Comparison of ENCODE assay signal across 10 cellular contexts in the genomic region with DNA sequence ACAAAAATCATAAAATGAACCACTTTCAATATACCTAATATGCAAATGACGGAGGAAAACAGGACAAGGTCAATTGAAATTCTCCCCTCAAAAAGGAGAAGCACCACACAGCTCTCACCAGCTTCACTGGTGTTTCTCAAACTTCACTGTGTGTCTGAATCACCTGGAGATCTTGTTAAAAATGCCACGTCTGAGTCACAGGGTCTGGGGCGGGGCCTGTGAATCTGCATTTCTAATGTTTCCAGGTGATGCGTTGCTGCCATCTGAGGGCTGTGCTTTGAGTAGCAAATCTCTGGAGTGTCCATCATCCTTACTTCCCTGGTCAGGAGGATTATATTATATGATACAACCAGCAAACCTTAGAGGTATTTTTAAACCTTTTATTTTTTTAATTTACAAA. TPM values are rescaled to one million over a fixed set of nuclear protein-coding genes. Genes with fewer than 3 reads are reported as not detected.
DNase-seq lines count a peak whose midpoint lies in the region; ATAC-seq, FAIRE-seq and TF ChIP-seq lines count a peak whose summit lies in the region.
"Had no signal": no experiment of that assay in that cellular context is flagged by ENCODE, and none has a peak within 500 bp of the region (broad histone marks: within the 10 kb centered on the region; RNA-seq: fewer than 3 reads in every experiment).

No MANE protein-coding gene starts in this region.

- TF ChIP-seq CTCF in A549 (IDR thresholded peaks at IDR 0.05) (0 out of 3 replicates have a peak, but pooled peaks have one; percentile 18), kidney epithelial cell (IDR thresholded peaks at IDR 0.05; ENCODE audit: insufficient read depth, low read length, poor library complexity, severe bottlenecking) (peak; percentile 2), tibial nerve (IDR thresholded peaks at IDR 0.05) (no peak)

- no peaks in the 10 kb centered on the region for H3K9me3 ChIP-seq in A549
- no peaks in the 10 kb centered on the region for H3K9me3 ChIP-seq in tibial nerve

- DNase-seq in A549 (ENCODE audit: low read depth in 1 of 2, low spot score in 1 of 2) (peak in 1 of 2 experiments; percentile 36), HT-29 (ENCODE audit: low spot score) (peak; percentile 40), kidney epithelial cell (ENCODE audit: low read depth) (no peak), tibial nerve (ENCODE audit: low spot score in 2 of 2) (no peak), cortex of kidney (lab: John Stamatoyannopoulos, UW) (no peak), G401 (ENCODE audit: low spot score) (no peak), left lobe of liver (ENCODE audit: low spot score) (no peak)
- DNase-seq in activated CD4-positive, alpha-beta T cell treated with anti-CD3 and anti-CD28 coated beads for 48 hours, result peak; percentile 82

- H3K4me2 ChIP-seq in A549, result no peak overlapping the region

- 53% methylated on average over 4 of the region's 4 CpGs for WGBS in A549 (ENCODE audit: missing lambda C conversion rate)
- WGBS in tibial nerve, 2 donors, result 62 to 71% methylated on average over 4 of the region's 4 CpGs

- H3K4me1 ChIP-seq in A549 (0 out of 3 replicates have a peak, but pooled peaks cover 3% of the 10 kb centered on the region), tibial nerve (peaks cover 0 to 7% (median 0%) of the 10 kb centered on the region in 4 donors)

- H3K27ac ChIP-seq in A549, result no peak overlapping the region
- H3K27ac ChIP-seq in tibial nerve, result no peak overlapping the region

- no peak for ATAC-seq in A549
- no peak for ATAC-seq in left lobe of liver

- H3K4me3 ChIP-seq in A549, result no peak overlapping the region
- no peak overlapping the region for H3K4me3 ChIP-seq in kidney epithelial cell (ENCODE audit: low read depth, low read length)
- no peak overlapping the region for H3K4me3 ChIP-seq in tibial nerve

- no peak for TF ChIP-seq POLR2A in A549 (IDR thresholded peaks at IDR 0.05; ENCODE audit: low read length)
- no peak for TF ChIP-seq POLR2A in tibial nerve (IDR thresholded peaks at IDR 0.05)

- TF ChIP-seq EP300 in A549 (IDR thresholded peaks at IDR 0.05) (no peak), tibial nerve (IDR thresholded peaks at IDR 0.05) (no peak)

- no peak for FAIRE-seq in A549 (lab: Jason Lieb, UNC)

- POLR2A ChIA-PET in A549 (lab: Yijun Ruan, JAX), result no interaction called here

- H3K36me3 ChIP-seq in kidney epithelial cell (ENCODE audit: control insufficient read depth, insufficient read depth, low read length) (no peaks in the 10 kb centered on the region), tibial nerve (peaks cover 0 to 26% (median 0%) of the 10 kb centered on the region in 3 donors)

- CTCF ChIA-PET in A549 (lab: Yijun Ruan, JAX), result interaction anchor here (0.7 to 1.2 kb wide), 2 partner anchors 16 to 382 kb away, joined by 3 read pairs; no protein-coding TSS in a partner anchor

- in situ Hi-C loops in G401 (cut with HindIII; ENCODE audit: low sequenced_read_pairs), result no loop called here

- H3K27me3 ChIP-seq in kidney epithelial cell (ENCODE audit: control insufficient read depth, insufficient read depth, low read length), result no peaks in the 10 kb centered on the region
- no peaks in the 10 kb centered on the region for H3K27me3 ChIP-seq in tibial nerve

- peak; percentile 44 to 51; a peak in 4 of 5 replicates for TF ChIP-seq RAD21 in A549 (conservative IDR thresholded peaks at IDR 0.05 in 1 of 2, IDR thresholded peaks at IDR 0.05 in 1 of 2)

TF ChIP-seq in A549, 52 proteins besides CTCF, POLR2A, EP300 and RAD21:
- peak; percentile 21; the same call in 1 of the 3 replicates for TF ChIP-seq SMC3 (IDR thresholded peaks at IDR 0.05)
- TF ChIP-seq FOSL2 (IDR thresholded peaks at IDR 0.05), result no peak
- peak; percentile 30; the same call in 1 of the 2 replicates for TF ChIP-seq FOSL2 (CRISPR knock-in tag; IDR thresholded peaks at IDR 0.05)
- no peak for TF ChIP-seq KDM5A (IDR thresholded peaks at IDR 0.05)
TF ChIP-seq in A549: peak in this region for 2.

RNA-seq across cellular contexts. Expression of a gene that starts 9.0 kb away (rescaled TPM):
- polyA plus RNA-seq in A549 (2011; rRNA removed), result not detected in 2 replicates
- polyA plus RNA-seq in A549 (2012; cell fraction: cytosol; rRNA removed), result not detected in 2 replicates
- polyA plus RNA-seq in A549 (2012; cell fraction: nucleus; rRNA removed), result 0.01 TPM in 1 of 2 replicates, not detected in the other
- 0.03 TPM in 1 of 3 replicates, not detected in the others for polyA plus RNA-seq in A549 (2017; fragmentation: RNase III; extraction: RNeasy Plus Mini Kit Qiagen cat#74134 plus additional on column Dnase treatment)
- polyA minus RNA-seq in A549 (2011; rRNA and poly(A)+ RNA removed), result not detected in 2 replicates
- total RNA-seq in HT-29 (2014; rRNA removed; shearing (Covaris generic)), result not detected in 2 replicates
- total RNA-seq in kidney epithelial cell, result 0.08 and 2.5 TPM in 2 replicates
- total RNA-seq in tibial nerve, result 100 to 1,000 TPM; 136 to 259 (median 218) TPM
- total RNA-seq in G401 (2014; rRNA removed; shearing (Covaris generic)), result 0.03 TPM in 1 of 2 replicates, not detected in the other
- not detected for total RNA-seq in left lobe of liver
- total RNA-seq: Daoy, subcutaneous adipose tissue had no signal

RNA-seq across cellular contexts. Expression of a gene that starts 35.8 kb away (rescaled TPM):
- 27.3 and 32.0 TPM in 2 replicates for polyA plus RNA-seq in A549 (2011; rRNA removed)
- 32.0 and 33.6 TPM in 2 replicates for polyA plus RNA-seq in A549 (2012; cell fraction: cytosol; rRNA removed)
- polyA plus RNA-seq in A549 (2012; cell fraction: nucleus; rRNA removed), result 111 and 159 TPM in 2 replicates
- polyA plus RNA-seq in A549 (2017; fragmentation: RNase III; extraction: RNeasy Plus Mini Kit Qiagen cat#74134 plus additional on column Dnase treatment), result 25.2 to 30.3 TPM (median 29.2 TPM) in 3 replicates
- polyA minus RNA-seq in A549 (2011; rRNA and poly(A)+ RNA removed), result 37.5 and 45.6 TPM in 2 replicates
- total RNA-seq in HT-29 (2014; rRNA removed; shearing (Covaris generic)), result 19.1 TPM in 2 replicates
- total RNA-seq in kidney epithelial cell, result 51.7 and 61.5 TPM in 2 replicates
- total RNA-seq in tibial nerve, result 10 to 100 TPM; 42.4 to 83.9 (median 65.1) TPM
- 27.2 and 32.5 TPM in 2 replicates for total RNA-seq in G401 (2014; rRNA removed; shearing (Covaris generic))
- total RNA-seq in left lobe of liver, result 26.5 TPM

RNA-seq across cellular contexts. Expression of a gene that starts 36.1 kb away (rescaled TPM):
- 2.6 and 4.5 TPM in 2 replicates for polyA plus RNA-seq in A549 (2011; rRNA removed)
- polyA plus RNA-seq in A549 (2012; cell fraction: cytosol; rRNA removed), result 0.61 and 1.1 TPM in 2 replicates
- 0.32 and 0.50 TPM in 2 replicates for polyA plus RNA-seq in A549 (2012; cell fraction: nucleus; rRNA removed)
- polyA plus RNA-seq in A549 (2017; fragmentation: RNase III; extraction: RNeasy Plus Mini Kit Qiagen cat#74134 plus additional on column Dnase treatment), result 1.7 to 2.0 TPM (median 1.9 TPM) in 3 replicates
- 0.45 and 0.92 TPM in 2 replicates for polyA minus RNA-seq in A549 (2011; rRNA and poly(A)+ RNA removed)
- 2.0 and 3.1 TPM in 2 replicates for total RNA-seq in HT-29 (2014; rRNA removed; shearing (Covaris generic))
- 2.9 and 4.6 TPM in 2 replicates for total RNA-seq in kidney epithelial cell
- total RNA-seq in tibial nerve, result 1 to 10 TPM; 3.0 to 8.4 (median 3.5) TPM
- total RNA-seq in G401 (2014; rRNA removed; shearing (Covaris generic)), result 4.7 and 9.2 TPM in 2 replicates
- 4.0 TPM for total RNA-seq in left lobe of liver

RNA-seq across cellular contexts. Expression of a gene that starts 48.8 kb away (rescaled TPM):
- polyA plus RNA-seq in A549 (2011; rRNA removed), result 345 and 488 TPM in 2 replicates
- polyA plus RNA-seq in A549 (2012; cell fraction: cytosol; rRNA removed), result 509 and 679 TPM in 2 replicates
- 213 and 229 TPM in 2 replicates for polyA plus RNA-seq in A549 (2012; cell fraction: nucleus; rRNA removed)
- 715 to 747 TPM (median 742 TPM) in 3 replicates for polyA plus RNA-seq in A549 (2017; fragmentation: RNase III; extraction: RNeasy Plus Mini Kit Qiagen cat#74134 plus additional on column Dnase treatment)
- polyA minus RNA-seq in A549 (2011; rRNA and poly(A)+ RNA removed), result 190 and 208 TPM in 2 replicates
- total RNA-seq in HT-29 (2014; rRNA removed; shearing (Covaris generic)), result 900 and 1,047 TPM in 2 replicates
- 894 and 938 TPM in 2 replicates for total RNA-seq in kidney epithelial cell
- total RNA-seq in tibial nerve, result 100 to 1,000 TPM; 377 to 579 (median 441) TPM
- 1,196 and 1,492 TPM in 2 replicates for total RNA-seq in G401 (2014; rRNA removed; shearing (Covaris generic))
- total RNA-seq in left lobe of liver, result 183 TPM

RNA-seq across cellular contexts. Expression of a gene that starts 53.8 kb away (rescaled TPM):
- 0.21 TPM in 2 replicates for polyA plus RNA-seq in A549 (2011; rRNA removed)
- 0.05 and 0.06 TPM in 2 replicates for polyA plus RNA-seq in A549 (2012; cell fraction: cytosol; rRNA removed)
- 0.14 and 0.22 TPM in 2 replicates for polyA plus RNA-seq in A549 (2012; cell fraction: nucleus; rRNA removed)
- polyA plus RNA-seq in A549 (2017; fragmentation: RNase III; extraction: RNeasy Plus Mini Kit Qiagen cat#74134 plus additional on column Dnase treatment), result 0.08 to 0.21 TPM (median 0.15 TPM) in 3 replicates
- 0.19 and 0.91 TPM in 2 replicates for polyA minus RNA-seq in A549 (2011; rRNA and poly(A)+ RNA removed)
- total RNA-seq in HT-29 (2014; rRNA removed; shearing (Covaris generic)), result 0.03 TPM in 1 of 2 replicates, not detected in the other
- total RNA-seq in kidney epithelial cell, result 0.04 and 0.27 TPM in 2 replicates
- under 1 TPM in 3 of 4 donors, not detected in 1; 0.21 to 0.30 (median 0.22) TPM for total RNA-seq in tibial nerve
- total RNA-seq in G401 (2014; rRNA removed; shearing (Covaris generic)), result 0.80 TPM in 1 of 2 replicates, not detected in the other
- total RNA-seq in left lobe of liver, result 0.08 TPM
- total RNA-seq: Daoy had no signal

Comparison
In these comparisons a context has a peak if more than half of its experiments do, and no peak if none do; other contexts are left out.
1. DNase-seq: peak in HT-29 (single experiment) and activated CD4-positive, alpha-beta T cell treated with anti-CD3 and anti-CD28 coated beads for 48 hours (single experiment); none in kidney epithelial cell (single experiment), tibial nerve (0 of 2), cortex of kidney (single experiment), G401 (single experiment) and left lobe of liver (single experiment).
2. CTCF ChIP-seq: peak in A549 (single experiment) and kidney epithelial cell (single experiment); none in tibial nerve (0 of 5).
3. RNA of a gene that starts 9.0 kb away (total RNA-seq): 136 to 259 TPM in tibial nerve; 0.08 to 2.5 TPM in kidney epithelial cell, 0.03 TPM in G401, not detected in HT-29 and not detected in left lobe of liver (single experiment); every median in the first group is over 10 times any median in the second.